ENCODE assay signal across 1 cellular context in genomic region chr20:44983095-44983674, GRCh38.
TF ChIP-seq lines count a peak whose summit lies in the region.

No MANE protein-coding gene starts in this region.

TF ChIP-seq in GM23338, 12 proteins besides CTCF, POLR2A, EP300 and RAD21:
- TF ChIP-seq EZH2phosphoT487 (IDR thresholded peaks at IDR 0.05; ENCODE audit: unreplicated experiment) (no peak), ZNF114 (CRISPR knock-in tag; IDR thresholded peaks at IDR 0.05) (no peak), CREB1 (CRISPR knock-in tag; IDR thresholded peaks at IDR 0.05; ENCODE audit: low read depth) (no peak), NANOG (IDR thresholded peaks at IDR 0.05; ENCODE audit: borderline replicate concordance) (no peak), POLR2AphosphoS5 (IDR thresholded peaks at IDR 0.05; ENCODE audit: low read depth) (no peak), ETS1 (IDR thresholded peaks at IDR 0.05) (no peak), JUNB (IDR thresholded peaks at IDR 0.05; ENCODE audit: unreplicated experiment) (no peak), ZNF331 (CRISPR knock-in tag; IDR thresholded peaks at IDR 0.05; ENCODE audit: low read depth) (no peak), STAT1 (IDR thresholded peaks at IDR 0.05; ENCODE audit: unreplicated experiment) (no peak), ZNF462 (CRISPR knock-in tag; IDR thresholded peaks at IDR 0.05) (no peak), REST (IDR thresholded peaks at IDR 0.05; ENCODE audit: unreplicated experiment) (no peak), EZH2 (IDR thresholded peaks at IDR 0.05; ENCODE audit: low read depth, unreplicated experiment) (no peak)
